In genomic region chr11:94544582-94544831, GRCh38 we compare ENCODE assay signal across 1 cellular context.
TF ChIP-seq lines count a peak whose summit lies in the region.

No MANE protein-coding gene starts in this region.

TF ChIP-seq in GM23338, 12 proteins besides CTCF, POLR2A, EP300 and RAD21 (continued from another document):
- no peak for TF ChIP-seq ZNF462 (CRISPR knock-in tag; IDR thresholded peaks at IDR 0.05)
- no peak for TF ChIP-seq EZH2phosphoT487 (IDR thresholded peaks at IDR 0.05; ENCODE audit: unreplicated experiment)
- TF ChIP-seq NANOG (IDR thresholded peaks at IDR 0.05; ENCODE audit: borderline replicate concordance), result no peak
- TF ChIP-seq JUNB (IDR thresholded peaks at IDR 0.05; ENCODE audit: unreplicated experiment), result no peak
- no peak for TF ChIP-seq ETS1 (IDR thresholded peaks at IDR 0.05)
- no peak for TF ChIP-seq REST (IDR thresholded peaks at IDR 0.05; ENCODE audit: unreplicated experiment)
- TF ChIP-seq STAT1 (IDR thresholded peaks at IDR 0.05; ENCODE audit: unreplicated experiment), result no peak
